Comparison of ENCODE assay signal across 1 cellular context in genomic region chr18:23281626-23282436, GRCh38.
TF ChIP-seq lines count a peak whose summit lies in the region.

No MANE protein-coding gene starts in this region.

TF ChIP-seq in WTC11, 78 proteins besides CTCF, POLR2A, EP300 and RAD21 (continued from another document):
- no peak for TF ChIP-seq ZBTB21 (CRISPR knock-in tag; IDR thresholded peaks at IDR 0.05; ENCODE audit: borderline replicate concordance)
- no peak for TF ChIP-seq MAX (CRISPR knock-in tag; IDR thresholded peaks at IDR 0.05)
- no peak for TF ChIP-seq ZNF512 (CRISPR knock-in tag; IDR thresholded peaks at IDR 0.05; ENCODE audit: borderline replicate concordance)
- TF ChIP-seq ZNF396 (CRISPR knock-in tag; IDR thresholded peaks at IDR 0.05; ENCODE audit: borderline replicate concordance) = no peak
- TF ChIP-seq ATF3 (CRISPR knock-in tag; conservative IDR thresholded peaks at IDR 0.05) = no peak
- no peak for TF ChIP-seq SP1 (CRISPR knock-in tag; conservative IDR thresholded peaks at IDR 0.05)
- no peak for TF ChIP-seq ATF2 (CRISPR knock-in tag; IDR thresholded peaks at IDR 0.05; ENCODE audit: borderline replicate concordance, low read depth)
- no peak for TF ChIP-seq ZNF671 (CRISPR knock-in tag; IDR thresholded peaks at IDR 0.05)
- TF ChIP-seq ZSCAN18 (CRISPR knock-in tag; IDR thresholded peaks at IDR 0.05) = no peak
TF ChIP-seq in WTC11: peak in this region for 0.
